Comparison of ENCODE assay signal across 17 cellular contexts in genomic region chr1:88175631-88176226, GRCh38.
DNase-seq lines count a peak whose midpoint lies in the region; ATAC-seq and TF ChIP-seq lines count a peak whose summit lies in the region.
"Had no signal": no experiment of that assay in that cellular context is flagged by ENCODE, and none has a peak within 500 bp of the region (broad histone marks: within the 10 kb centered on the region; RNA-seq: fewer than 3 reads in every experiment).

No MANE protein-coding gene starts in this region.

- ATAC-seq in body of pancreas (peak; percentile 80), left lung (peak; percentile 70), GM18502 (IDR thresholded peaks at IDR 0.05; ENCODE audit: poor library complexity, unreplicated experiment) (no peak)

- no peaks in the 10 kb centered on the region for H3K36me3 ChIP-seq in body of pancreas (replicated peaks in 1 of 2; ENCODE audit: insufficient read depth in 1 of 2, low read depth in 2 of 2)
- no peaks in the 10 kb centered on the region for H3K36me3 ChIP-seq in left lung
- no peaks in the 10 kb centered on the region for H3K36me3 ChIP-seq in MM.1S (replicated peaks; ENCODE audit: insufficient read depth, low read length)
- H3K36me3 ChIP-seq: ascending aorta, thyroid gland, WERI-Rb-1 had no signal

- no peak overlapping the region for H3K4me2 ChIP-seq in MM.1S (ENCODE audit: low read depth, low read length)

- DNase-seq in LHCN-M2 (ENCODE audit: low read depth), result peak; percentile 24
- DNase-seq in body of pancreas, result peak; percentile 24 to 77 (median 62)
- DNase-seq in left lung, result peak in 1 of 2 donors; percentile 27
- peak; percentile 66 for DNase-seq in superior temporal gyrus (ENCODE audit: extremely low spot score)
- DNase-seq in dedifferentiated amniotic fluid mesenchymal stem cell (ENCODE audit: extremely low spot score), result no peak
- no peak for DNase-seq in GF-D8 (lab: John Stamatoyannopoulos, UW)
- no peak for DNase-seq in MM.1S
- DNase-seq: activated T-cell treated with anti-CD3 and anti-CD28 coated beads, Interleukin-2, amount 50 U/mL, for 1 hour; naive B cell; NCI-H187; NCI-H748 treated with DMSO at 0.1 percent for 48 hours; SIG-M5; WERI-Rb-1 had no signal

- H4K20me1 ChIP-seq in MM.1S (ENCODE audit: insufficient read depth, low read length), result no peaks in the 10 kb centered on the region

- no peaks in the 10 kb centered on the region for H3K9me2 ChIP-seq in MM.1S (replicated peaks; ENCODE audit: insufficient read depth, low read length)

- H3K27ac ChIP-seq in body of pancreas (peak overlapping the region; percentile 45 to 84 (median 54)), left lung (peak overlapping the region in 1 of 2 donors; percentile 10), MM.1S (ENCODE audit: low read length) (no peak overlapping the region)
- H3K27ac ChIP-seq: ascending aorta, skin epidermis, thyroid gland, WERI-Rb-1 had no signal

- 22 to 23% methylated on average over 10 of the region's 10 CpGs for WGBS in body of pancreas, 2 donors

- no peak overlapping the region for H2AFZ ChIP-seq in MM.1S (ENCODE audit: low read length)

- TF ChIP-seq CTCF in body of pancreas (IDR thresholded peaks at IDR 0.05) (peak in 1 of 7 experiments; percentile 0), left lung (IDR thresholded peaks at IDR 0.05) (no peak), MM.1S (IDR thresholded peaks at IDR 0.05; ENCODE audit: low read length) (no peak)

- no peak for TF ChIP-seq POLR2A in body of pancreas (IDR thresholded peaks at IDR 0.05)

- H3K79me2 ChIP-seq in MM.1S (ENCODE audit: low read length), result no peaks in the 10 kb centered on the region

- H3K27me3 ChIP-seq in body of pancreas (no peaks in the 10 kb centered on the region), left lung (no peaks in the 10 kb centered on the region), MM.1S (replicated peaks; ENCODE audit: insufficient read depth, low read length) (no peaks in the 10 kb centered on the region)
- H3K27me3 ChIP-seq: ascending aorta, thyroid gland had no signal

- H3K4me1 ChIP-seq in body of pancreas, result peaks cover 31% of the 10 kb centered on the region
- no peaks in the 10 kb centered on the region for H3K4me1 ChIP-seq in left lung
- H3K4me1 ChIP-seq in MM.1S (ENCODE audit: low read length), result no peaks in the 10 kb centered on the region
- H3K4me1 ChIP-seq: ascending aorta had no signal

- intact Hi-C loops in body of pancreas (cut with DNase I) (no loop called here), left lung (cut with DNase I) (no loop called here)

- no peak overlapping the region for H3K9ac ChIP-seq in MM.1S (ENCODE audit: low read length)

- H3K9me3 ChIP-seq in body of pancreas (no peaks in the 10 kb centered on the region), left lung (no peaks in the 10 kb centered on the region), MM.1S (replicated peaks; ENCODE audit: insufficient read depth, low read length) (no peaks in the 10 kb centered on the region)
- H3K9me3 ChIP-seq: ascending aorta, thyroid gland had no signal

- H3K4me3 ChIP-seq in body of pancreas, result no peak overlapping the region
- H3K4me3 ChIP-seq in left lung, result no peak overlapping the region
- no peak overlapping the region for H3K4me3 ChIP-seq in MM.1S (ENCODE audit: low read length)
- H3K4me3 ChIP-seq: ascending aorta, skin epidermis, thyroid gland had no signal

- H3F3A ChIP-seq in MM.1S (ENCODE audit: insufficient read depth, low read length), result no peaks in the 10 kb centered on the region

Comparison
In these comparisons a context has a peak if more than half of its experiments do, and no peak if none do; other contexts are left out.
1. DNase-seq: peak in LHCN-M2 (single experiment), body of pancreas (4 of 4) and superior temporal gyrus (single experiment); none in dedifferentiated amniotic fluid mesenchymal stem cell (single experiment), GF-D8 (single experiment) and MM.1S (single experiment).